8 cellular contexts compared by ENCODE assay signal in the genomic region with DNA sequence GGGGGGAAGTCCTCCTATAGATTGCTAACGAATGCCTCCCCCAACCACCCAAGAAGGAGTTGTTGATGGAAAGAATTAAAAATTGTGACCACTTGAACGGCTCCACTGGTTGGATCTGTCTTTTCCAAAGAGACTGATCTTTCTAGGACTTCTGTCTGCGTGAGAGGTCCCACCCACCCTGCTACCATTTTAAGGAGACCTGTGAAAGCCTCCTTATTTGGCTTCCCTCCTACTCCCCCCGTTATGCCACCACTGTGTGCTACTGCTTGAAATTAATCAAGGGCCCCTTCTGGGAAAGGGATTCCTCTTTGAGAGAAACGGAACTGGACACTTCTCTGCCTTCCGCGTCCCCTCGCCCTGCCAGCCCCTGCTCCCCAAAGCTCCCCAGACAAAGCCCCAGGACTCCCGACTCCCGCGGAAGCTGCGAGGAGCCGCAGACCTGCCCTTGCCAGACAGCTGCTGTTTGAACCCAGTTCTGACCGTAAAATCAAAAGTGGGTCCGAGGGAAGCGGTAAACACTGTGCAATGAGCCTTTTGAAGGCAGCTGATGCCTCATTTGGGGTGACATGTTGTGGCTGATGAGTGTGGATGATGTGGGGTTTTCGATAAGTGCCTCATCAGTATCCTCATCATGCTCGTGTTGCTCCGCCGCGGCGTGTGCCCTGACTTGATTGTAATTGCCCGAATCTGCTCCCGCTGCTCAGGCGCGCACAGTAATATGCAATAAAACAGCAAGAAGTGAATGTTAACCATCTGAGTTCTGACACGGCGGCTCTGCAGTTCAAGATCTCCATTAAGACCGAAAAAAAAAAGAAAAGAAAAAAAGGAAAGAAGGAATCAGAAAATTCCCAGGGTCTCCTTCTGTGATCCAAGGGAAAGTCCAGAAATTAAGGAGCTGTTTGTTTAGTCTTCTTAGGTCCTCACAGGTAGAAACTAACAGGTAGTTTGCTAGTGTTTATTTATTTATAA. TPM values are rescaled to one million over a fixed set of nuclear protein-coding genes. Genes with fewer than 3 reads are reported as not detected.
DNase-seq lines count a peak whose midpoint lies in the region; ATAC-seq, FAIRE-seq and TF ChIP-seq lines count a peak whose summit lies in the region.

No MANE protein-coding gene starts in this region.

- H3K27me3 ChIP-seq in right cardiac atrium (ENCODE audit: control insufficient read depth, insufficient read depth) = no peaks in the 10 kb centered on the region

- no peak for TF ChIP-seq CTCF in GM13976 (IDR thresholded peaks at IDR 0.05; ENCODE audit: borderline replicate concordance, control extremely low read depth, extremely low read depth, insufficient read depth, missing control alignments)
- no peak for TF ChIP-seq CTCF in D721Med (IDR thresholded peaks at IDR 0.05; ENCODE audit: insufficient read depth, missing control alignments)

- peaks cover 4% of the 10 kb centered on the region for H3K4me1 ChIP-seq in right cardiac atrium (ENCODE audit: control insufficient read depth, insufficient read depth, low read length)

- H3K4me3 ChIP-seq in right cardiac atrium (ENCODE audit: low read length) = peak overlapping the region; percentile 60

- FAIRE-seq in urothelium cell line (lab: Jason Lieb, UNC) (no peak), D721Med (lab: Jason Lieb, UNC) (no peak)

- in situ Hi-C loops in GM13976 (cut with MboI; ENCODE audit: low sequenced_read_pairs, unreplicated experiment) = no loop called here

- WGBS in right cardiac atrium = 4% methylated on average over 29 of the region's 29 CpGs

- no peaks in the 10 kb centered on the region for H3K9me3 ChIP-seq in right cardiac atrium (ENCODE audit: control insufficient read depth, low read length)

- intact Hi-C loops in right cardiac atrium (cut with DNase I) = no loop called here

- DNase-seq in GM13976 (ENCODE audit: low spot score) (peak; percentile 11), right cardiac atrium (peak in 2 of 3 donors; percentile 31 to 42), urothelium cell line (ENCODE audit: low spot score) (no peak), GDM1 (lab: John Stamatoyannopoulos, UW) (no peak), D721Med (ENCODE audit: insufficient read length, low spot score) (no peak)
- DNase-seq in activated T-cell treated with anti-CD3 and anti-CD28 coated beads, Interleukin-2, amount 50 U/mL, for 1 hour = peak; percentile 13
- DNase-seq in stimulated activated CD4-positive, alpha-beta T cell treated with anti-CD3 and anti-CD28 coated beads, Interleukin-4, amount 100 ng/mL, for 1 hour = peak; percentile 13

- H3K27ac ChIP-seq in right cardiac atrium (ENCODE audit: low read length) = no peak overlapping the region

- no peak for ATAC-seq in right cardiac atrium
- no peak for ATAC-seq in GM19351 (IDR thresholded peaks at IDR 0.05; ENCODE audit: unreplicated experiment)

RNA-seq across cellular contexts. Expression of gene MBIP, which starts 48.2 kb away (rescaled TPM):
- 10 to 100 TPM; 11.3 to 14.0 (median 12.8) TPM for total RNA-seq in right cardiac atrium
- polyA plus RNA-seq in right cardiac atrium = 12.4 TPM

Comparison
In these comparisons a context has a peak if more than half of its experiments do, and no peak if none do; other contexts are left out.
1. DNase-seq: peak in GM13976 (single experiment), activated T-cell treated with anti-CD3 and anti-CD28 coated beads, Interleukin-2, amount 50 U/mL, for 1 hour (single experiment), right cardiac atrium (2 of 3) and stimulated activated CD4-positive, alpha-beta T cell treated with anti-CD3 and anti-CD28 coated beads, Interleukin-4, amount 100 ng/mL, for 1 hour (single experiment); none in urothelium cell line (single experiment), GDM1 (single experiment) and D721Med (single experiment).